ENCODE assay signal across 1 cellular context in genomic region chr9:133472753-133473378, GRCh38.
TF ChIP-seq lines count a peak whose summit lies in the region.

No MANE protein-coding gene starts in this region.

TF ChIP-seq in K562, 482 proteins besides CTCF, POLR2A, EP300 and RAD21:
- TF ChIP-seq TOE1 (IDR thresholded peaks at IDR 0.05; ENCODE audit: borderline replicate concordance) (0 out of 2 replicates have a peak, but pooled peaks have one; percentile 26), TOE1 (CRISPR knock-in tag; IDR thresholded peaks at IDR 0.05; ENCODE audit: borderline replicate concordance, low read depth) (no peak), RAD51 (IDR thresholded peaks at IDR 0.05; ENCODE audit: borderline replicate concordance, low read depth) (peak; percentile 75), ZNF165 (CRISPR knock-in tag; IDR thresholded peaks at IDR 0.05; ENCODE audit: borderline replicate concordance) (no peak), ZNF717 (CRISPR knock-in tag; IDR thresholded peaks at IDR 0.05) (no peak), TFE3 (CRISPR knock-in tag; IDR thresholded peaks at IDR 0.05) (peak; percentile 68), USF1 (CRISPR knock-in tag; IDR thresholded peaks at IDR 0.05) (peak; percentile 50), EZH2 (IDR thresholded peaks at IDR 0.05; ENCODE audit: borderline replicate concordance, low read depth, low read length) (no peak), CBFA2T2 (conservative IDR thresholded peaks at IDR 0.05) (peak; percentile 36; the same call in 1 of the 2 replicates), ZBTB26 (CRISPR knock-in tag; IDR thresholded peaks at IDR 0.05) (no peak), EP400 (IDR thresholded peaks at IDR 0.05) (no peak), CGGBP1 (CRISPR knock-in tag; IDR thresholded peaks at IDR 0.05) (no peak), DEAF1 (CRISPR knock-in tag; IDR thresholded peaks at IDR 0.05) (no peak), USF2 (CRISPR knock-in tag; IDR thresholded peaks at IDR 0.05) (peak; percentile 56), CREB1 (IDR thresholded peaks at IDR 0.05) (no peak), CREB1 (CRISPR knock-in tag; IDR thresholded peaks at IDR 0.05) (no peak), SAP30 (IDR thresholded peaks at IDR 0.05; ENCODE audit: borderline replicate concordance, insufficient read depth, low read depth, low read length, poor library complexity, severe bottlenecking) (no peak), ELF4 (CRISPR knock-in tag; IDR thresholded peaks at IDR 0.05) (no peak)
TF ChIP-seq in K562: peak in this region for 6.
